In the genomic region with DNA sequence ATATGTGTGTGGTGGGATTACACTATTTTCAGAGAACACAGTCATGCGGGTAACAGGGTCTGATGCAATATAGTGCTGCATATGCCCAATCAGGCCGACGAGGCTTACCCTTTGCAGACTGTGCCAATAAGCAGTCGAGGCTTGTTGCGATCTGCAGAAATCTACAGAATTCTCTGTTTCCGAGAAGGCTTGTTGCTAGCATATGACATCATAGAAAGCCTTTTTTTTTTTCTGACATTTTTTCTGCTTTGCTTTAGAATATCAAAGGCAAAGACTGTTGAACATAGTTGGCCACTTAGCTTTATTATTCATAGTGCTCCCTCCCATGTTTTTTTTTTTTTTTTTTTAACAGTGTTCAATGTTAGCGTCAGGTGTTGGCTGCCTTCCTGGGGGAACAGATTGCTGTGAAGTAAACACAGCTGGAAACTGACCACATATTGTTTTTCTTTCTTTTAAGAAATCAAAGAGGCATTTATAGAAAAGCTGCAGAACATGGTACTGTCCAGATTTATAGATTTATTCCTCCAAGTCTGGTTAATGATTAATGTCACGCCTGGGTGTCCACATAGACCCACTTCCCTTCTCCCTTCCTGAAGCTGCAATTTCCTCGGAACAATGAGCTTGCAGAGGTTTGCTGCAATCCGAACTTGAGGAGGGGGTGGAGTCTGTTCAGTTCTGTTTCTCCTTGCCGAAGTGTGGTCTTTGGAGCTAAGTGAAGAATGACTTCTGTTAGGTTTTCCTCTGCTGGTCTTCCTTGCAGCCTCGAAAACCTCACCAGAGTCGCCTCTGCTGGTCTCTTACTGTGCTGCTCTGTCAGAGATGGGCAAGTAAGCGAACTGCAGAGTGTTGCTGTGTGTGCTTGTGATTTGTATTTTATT, we compare ENCODE assay signal across 8 cellular contexts.
A peak's percentile ranks its signal among the peaks of the same experiment; 100 is the strongest.
DNase-seq lines count a peak whose midpoint lies in the region; ATAC-seq, FAIRE-seq and TF ChIP-seq lines count a peak whose summit lies in the region.

No MANE protein-coding gene starts in this region.

- no peak overlapping the region for H3K27ac ChIP-seq in foreskin keratinocyte

- no peaks in the 10 kb centered on the region for H3K4me1 ChIP-seq in foreskin keratinocyte

- no peak for FAIRE-seq in RCC 7860 (lab: Jason Lieb, UNC)

- DNase-seq in EL (peak; percentile 20), SHP77 treated with DMSO at 0.1 percent for 48 hours (lab: John Stamatoyannopoulos, UW) (peak; percentile 19), foreskin keratinocyte (peak in 1 of 2 donors; percentile 39), occipital lobe (lab: John Stamatoyannopoulos, UW) (peak; percentile 37), RCC 7860 (ENCODE audit: low spot score) (no peak)
- DNase-seq in activated CD4-positive, CD25-positive, alpha-beta regulatory T cell treated with anti-CD3 and anti-CD28 coated beads, Interleukin-2, amount 50 U/mL, for 72 hours = no peak
- DNase-seq in effector CD4-positive, alpha-beta T cell = no peak

- peak; percentile 32 for ATAC-seq in HG03342 (IDR thresholded peaks at IDR 0.05; ENCODE audit: unreplicated experiment)
- peak; percentile 41 for ATAC-seq in foreskin keratinocyte

- no peaks in the 10 kb centered on the region for H3K27me3 ChIP-seq in foreskin keratinocyte

- TF ChIP-seq CTCF in foreskin keratinocyte (conservative IDR thresholded peaks at IDR 0.05) = no peak

Comparison
In these comparisons a context has a peak if more than half of its experiments do, and no peak if none do; other contexts are left out.
1. DNase-seq: peak in EL (single experiment), SHP77 treated with DMSO at 0.1 percent for 48 hours (single experiment) and occipital lobe (single experiment); none in RCC 7860 (single experiment), activated CD4-positive, CD25-positive, alpha-beta regulatory T cell treated with anti-CD3 and anti-CD28 coated beads, Interleukin-2, amount 50 U/mL, for 72 hours (single experiment) and effector CD4-positive, alpha-beta T cell (single experiment).